ENCODE assay signal across 8 cellular contexts in genomic region chr7:2247141-2247985, GRCh38. TPM values are rescaled to one million over a fixed set of nuclear protein-coding genes. Genes with fewer than 3 reads are reported as not detected.
DNase-seq lines count a peak whose midpoint lies in the region; ATAC-seq and TF ChIP-seq lines count a peak whose summit lies in the region.

No MANE protein-coding gene starts in this region.

- DNase-seq in activated T-cell treated with anti-CD3 and anti-CD28 coated beads for 48 hours (ENCODE audit: low read depth) (peak; percentile 26), activated T-cell treated with anti-CD3 and anti-CD28 coated beads for 4 hours (no peak), WTC11 (ENCODE audit: low spot score) (peak; percentile 84), germinal center (ENCODE audit: low spot score) (peak; percentile 58), NCI-H2196 treated with DMSO at 0.1 percent for 48 hours (lab: John Stamatoyannopoulos, UW; ENCODE audit: unreplicated experiment) (no peak), NOMO-1 treated with dmso at 0.1 percent for 144 hours (lab: John Stamatoyannopoulos, UW; ENCODE audit: unreplicated experiment) (no peak)
- peak; percentile 44 for DNase-seq in stimulated activated naive B cell treated with anti-CD40 and anti-IgM and Interleukin-4, amounts not matched to agents 10 μg/mL and 1 μg/mL and 100 μg/mL, for 72 hours

- TF ChIP-seq CTCF in WTC11 (IDR thresholded peaks at IDR 0.05) = peak; percentile 76

- H3K9me3 Mint-ChIP-seq in WTC11 = no peaks in the 10 kb centered on the region
- no peaks in the 10 kb centered on the region for H3K9me3 Mint-ChIP-seq in stimulated activated naive B cell treated with anti-CD40 and anti-IgM and Interleukin-4, amounts not matched to agents 10 μg/mL and 1 μg/mL and 100 μg/mL, for 72 hours

- peak; percentile 91 for ATAC-seq in WTC11
- ATAC-seq in stimulated activated naive B cell treated with anti-CD40 and anti-IgM and Interleukin-4, amounts not matched to agents 10 μg/mL and 1 μg/mL and 100 μg/mL, for 72 hours (replicated peaks) = peak; percentile 27 to 38
- ATAC-seq in HG03432 (IDR thresholded peaks at IDR 0.05; ENCODE audit: unreplicated experiment) = no peak

- H3K4me3 Mint-ChIP-seq in WTC11 = no peak overlapping the region
- peak overlapping the region; percentile 29 to 83 for H3K4me3 Mint-ChIP-seq in stimulated activated naive B cell treated with anti-CD40 and anti-IgM and Interleukin-4, amounts not matched to agents 10 μg/mL and 1 μg/mL and 100 μg/mL, for 72 hours

- CTCF ChIA-PET in WTC11 (lab: Charles Lee) = interaction anchor here (0.9 to 2.1 kb wide), 2 partner anchors 90 to 101 kb away, joined by 5 to 23 read pairs; no protein-coding TSS in a partner anchor

- H3K4me1 Mint-ChIP-seq in WTC11 = peaks cover 13% of the 10 kb centered on the region
- peaks cover 55 to 98% of the 10 kb centered on the region in 2 donors for H3K4me1 Mint-ChIP-seq in stimulated activated naive B cell treated with anti-CD40 and anti-IgM and Interleukin-4, amounts not matched to agents 10 μg/mL and 1 μg/mL and 100 μg/mL, for 72 hours

- POLR2A ChIA-PET in WTC11 (lab: Charles Lee) = no interaction called here

- no peaks in the 10 kb centered on the region for H3K27me3 Mint-ChIP-seq in WTC11 (ENCODE audit: low read depth)
- no peaks in the 10 kb centered on the region for H3K27me3 Mint-ChIP-seq in stimulated activated naive B cell treated with anti-CD40 and anti-IgM and Interleukin-4, amounts not matched to agents 10 μg/mL and 1 μg/mL and 100 μg/mL, for 72 hours

- H3K36me3 Mint-ChIP-seq in WTC11 = peaks cover 19% of the 10 kb centered on the region
- peaks cover 39 to 60% of the 10 kb centered on the region in 2 donors for H3K36me3 Mint-ChIP-seq in stimulated activated naive B cell treated with anti-CD40 and anti-IgM and Interleukin-4, amounts not matched to agents 10 μg/mL and 1 μg/mL and 100 μg/mL, for 72 hours

- H3K27ac Mint-ChIP-seq in WTC11 = no peak overlapping the region
- peak overlapping the region; percentile 97 for H3K27ac Mint-ChIP-seq in stimulated activated naive B cell treated with anti-CD40 and anti-IgM and Interleukin-4, amounts not matched to agents 10 μg/mL and 1 μg/mL and 100 μg/mL, for 72 hours

TF ChIP-seq in WTC11, 78 proteins besides CTCF, POLR2A, EP300 and RAD21:
- TF ChIP-seq ZNF219 (CRISPR knock-in tag; IDR thresholded peaks at IDR 0.05; ENCODE audit: borderline replicate concordance) (no peak), NFYB (CRISPR knock-in tag; conservative IDR thresholded peaks at IDR 0.05; ENCODE audit: low read depth) (no peak), OVOL2 (CRISPR knock-in tag; IDR thresholded peaks at IDR 0.05; ENCODE audit: borderline replicate concordance) (no peak), ZNF121 (CRISPR knock-in tag; IDR thresholded peaks at IDR 0.05) (no peak), FOXP1 (CRISPR knock-in tag; IDR thresholded peaks at IDR 0.05; ENCODE audit: borderline replicate concordance) (no peak), HMGXB4 (CRISPR knock-in tag; IDR thresholded peaks at IDR 0.05) (peak; percentile 44; the same call in 1 of the 2 replicates)
- TF ChIP-seq, protein P1, sequence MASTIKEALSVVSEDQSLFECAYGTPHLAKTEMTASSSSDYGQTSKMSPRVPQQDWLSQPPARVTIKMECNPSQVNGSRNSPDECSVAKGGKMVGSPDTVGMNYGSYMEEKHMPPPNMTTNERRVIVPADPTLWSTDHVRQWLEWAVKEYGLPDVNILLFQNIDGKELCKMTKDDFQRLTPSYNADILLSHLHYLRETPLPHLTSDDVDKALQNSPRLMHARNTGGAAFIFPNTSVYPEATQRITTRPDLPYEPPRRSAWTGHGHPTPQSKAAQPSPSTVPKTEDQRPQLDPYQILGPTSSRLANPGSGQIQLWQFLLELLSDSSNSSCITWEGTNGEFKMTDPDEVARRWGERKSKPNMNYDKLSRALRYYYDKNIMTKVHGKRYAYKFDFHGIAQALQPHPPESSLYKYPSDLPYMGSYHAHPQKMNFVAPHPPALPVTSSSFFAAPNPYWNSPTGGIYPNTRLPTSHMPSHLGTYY (CRISPR knock-in tag; IDR thresholded peaks at IDR 0.05) = no peak

RNA-seq across cellular contexts. Expression of gene NUDT1, which starts 5.3 kb away (rescaled TPM):
- 100 to 108 TPM (median 102 TPM) in 3 replicates for total RNA-seq in WTC11 (2021)

RNA-seq across cellular contexts. Expression of gene MRM2, which starts 5.4 kb away (rescaled TPM):
- 33.6 to 38.9 TPM (median 34.7 TPM) in 3 replicates for total RNA-seq in WTC11 (2021)

RNA-seq across cellular contexts. Expression of gene MAD1L1, which starts 14.6 kb away (rescaled TPM):
- 43.8 to 47.8 TPM (median 46.7 TPM) in 3 replicates for total RNA-seq in WTC11 (2021)

Comparison
In these comparisons a context has a peak if more than half of its experiments do, and no peak if none do; other contexts are left out.
1. DNase-seq: peak in activated T-cell treated with anti-CD3 and anti-CD28 coated beads for 48 hours (single experiment), WTC11 (single experiment), germinal center (single experiment) and stimulated activated naive B cell treated with anti-CD40 and anti-IgM and Interleukin-4, amounts not matched to agents 10 μg/mL and 1 μg/mL and 100 μg/mL, for 72 hours (single experiment); none in activated T-cell treated with anti-CD3 and anti-CD28 coated beads for 4 hours (single experiment), NCI-H2196 treated with DMSO at 0.1 percent for 48 hours (single experiment) and NOMO-1 treated with dmso at 0.1 percent for 144 hours (single experiment).